ENCODE assay signal across 10 cellular contexts in genomic region chr5:132103969-132104391, GRCh38. TPM values are rescaled to one million over a fixed set of nuclear protein-coding genes. Genes with fewer than 3 reads are reported as not detected.
A peak's percentile ranks its signal among the peaks of the same experiment; 100 is the strongest.
DNase-seq lines count a peak whose midpoint lies in the region; ATAC-seq and TF ChIP-seq lines count a peak whose summit lies in the region.
"Had no signal": no experiment of that assay in that cellular context is flagged by ENCODE, and none has a peak within 500 bp of the region (broad histone marks: within the 10 kb centered on the region; RNA-seq: fewer than 3 reads in every experiment).

No MANE protein-coding gene starts in this region.

- DNase-seq in Calu3 = no peak
- DNase-seq in cerebellar cortex (ENCODE audit: low spot score) = peak; percentile 85
- no peak for DNase-seq in retina
- DNase-seq in NCI-H82 (lab: John Stamatoyannopoulos, UW) = no peak
- no peak for DNase-seq in NCI-H2227 treated with DMSO at 0.1 percent for 48 hours (lab: John Stamatoyannopoulos, UW)
- no peak for DNase-seq in GM13976 (ENCODE audit: low spot score)

- peak overlapping the region; percentile 86 for H3K27ac Mint-ChIP-seq in Calu3 (ENCODE audit: unreplicated experiment)

- CTCF ChIA-PET in Calu3 (lab: Charles Lee) = interaction anchor here (0.6 kb wide), 1 partner anchor 1581 kb away, joined by 3 read pairs; no protein-coding TSS in a partner anchor

- in situ Hi-C loops in GM13976 (cut with MboI; ENCODE audit: low sequenced_read_pairs, unreplicated experiment) = no loop called here

- peaks cover 54% of the 10 kb centered on the region for H3K4me1 Mint-ChIP-seq in Calu3 (ENCODE audit: low read depth, unreplicated experiment)
- H3K4me1 Mint-ChIP-seq: brain had no signal

- no peaks in the 10 kb centered on the region for H3K9me3 Mint-ChIP-seq in Calu3 (ENCODE audit: low read depth, unreplicated experiment)

- BruUV-seq in Calu3 (replicated peaks; lab: Mats Ljungman, UMichigan) = no TSS peak

- no peaks in the 10 kb centered on the region for H3K27me3 Mint-ChIP-seq in Calu3 (ENCODE audit: unreplicated experiment)

- peak; percentile 17 for ATAC-seq in GM19455 (IDR thresholded peaks at IDR 0.05; ENCODE audit: unreplicated experiment)
- peak; percentile 15 for ATAC-seq in HG03521 (IDR thresholded peaks at IDR 0.05; ENCODE audit: unreplicated experiment)

- intact Hi-C loops in Calu3 (cut with micrococcal nuclease; ENCODE audit: unreplicated experiment) = no loop called here

- H3K36me3 Mint-ChIP-seq in Calu3 (ENCODE audit: insufficient read depth, unreplicated experiment) = peaks cover 4% of the 10 kb centered on the region
- H3K36me3 Mint-ChIP-seq: brain had no signal

- no peak for TF ChIP-seq CTCF in Calu3 (IDR thresholded peaks at IDR 0.05; ENCODE audit: unreplicated experiment)
- TF ChIP-seq CTCF in GM13976 (IDR thresholded peaks at IDR 0.05; ENCODE audit: borderline replicate concordance, control extremely low read depth, extremely low read depth, insufficient read depth, missing control alignments) = no peak

- H3K4me3 Mint-ChIP-seq in Calu3 (ENCODE audit: low read depth, unreplicated experiment) = no peak overlapping the region
- H3K4me3 Mint-ChIP-seq: brain had no signal

RNA-seq across cellular contexts. Expression of gene CSF2, which starts 30.4 kb away (rescaled TPM):
- 0.80 TPM in 1 of 2 replicates, not detected in the other for total RNA-seq in Calu3 (2022)
- total RNA-seq: H1 had no signal

RNA-seq across cellular contexts. Expression of gene IL3, which starts 43.5 kb away (rescaled TPM):
- total RNA-seq in Calu3 (2022) = not detected in 2 replicates
- total RNA-seq: H1 had no signal
